ENCODE assay signal across 6 cellular contexts in genomic region chr19:7916137-7916907, GRCh38. TPM values are rescaled to one million over a fixed set of nuclear protein-coding genes. Genes with fewer than 3 reads are reported as not detected.
DNase-seq lines count a peak whose midpoint lies in the region; ATAC-seq and TF ChIP-seq lines count a peak whose summit lies in the region.

No MANE protein-coding gene starts in this region.

- H3K79me1 ChIP-seq in trophoblast cell (ENCODE audit: low read length): peaks cover 2% of the 10 kb centered on the region

- H3K14ac ChIP-seq in trophoblast cell (ENCODE audit: low read length): no peak overlapping the region

- DNase-seq in CD4-positive, CD25-positive, alpha-beta regulatory T cell: peak; percentile 44 to 49 (median 47)
- DNase-seq in NCI-H69 (lab: John Stamatoyannopoulos, UW) (peak; percentile 75), mammary epithelial cell (no peak), trophoblast cell (peak in 1 of 2 donors; percentile 62)

- no peak overlapping the region for H4K12ac ChIP-seq in trophoblast cell (ENCODE audit: low read depth, low read length)

- H2AK5ac ChIP-seq in trophoblast cell (ENCODE audit: low read length): no peak overlapping the region

- no peak for TF ChIP-seq CTCF in mammary epithelial cell (conservative IDR thresholded peaks at IDR 0.05 in 1 of 2, IDR thresholded peaks at IDR 0.05 in 1 of 2; ENCODE audit: extremely low read depth in 1 of 2, insufficient read depth in 1 of 2, low read depth in 1 of 2, low read length in 2 of 2)

- peaks cover 39% of the 10 kb centered on the region for H3K4me1 ChIP-seq in CD4-positive, CD25-positive, alpha-beta regulatory T cell (ENCODE audit: control insufficient read depth, insufficient read depth, low read length, poor library complexity, severe bottlenecking)
- peaks cover 25% of the 10 kb centered on the region for H3K4me1 ChIP-seq in mammary epithelial cell (ENCODE audit: insufficient read depth, low read length)
- peaks cover 16 to 23% of the 10 kb centered on the region in 2 experiments for H3K4me1 ChIP-seq in trophoblast cell (ENCODE audit: control insufficient read depth in 1 of 2, insufficient read depth in 2 of 2, low read length in 2 of 2)

- H3K4ac ChIP-seq in trophoblast cell (ENCODE audit: low read depth, low read length): no peak overlapping the region

- peaks cover 9% of the 10 kb centered on the region for H3K36me3 Mint-ChIP-seq in CD4-positive, CD25-positive, alpha-beta regulatory T cell

- peak overlapping the region; percentile 26 to 83 (median 52) for H3K4me3 Mint-ChIP-seq in CD4-positive, CD25-positive, alpha-beta regulatory T cell

- intact Hi-C loops in mammary epithelial cell (cut with micrococcal nuclease): no loop called here

- no peaks in the 10 kb centered on the region for H4K20me1 ChIP-seq in mammary epithelial cell (ENCODE audit: insufficient read depth, low read length)

- H3K9ac ChIP-seq in mammary epithelial cell (ENCODE audit: insufficient read depth, low read length) (no peak overlapping the region), trophoblast cell (ENCODE audit: low read length) (no peak overlapping the region)

- no peak overlapping the region for H3K4me3 ChIP-seq in CD4-positive, CD25-positive, alpha-beta regulatory T cell (ENCODE audit: low read depth, low read length)
- H3K4me3 ChIP-seq in mammary epithelial cell (replicated peaks in 1 of 3; ENCODE audit: insufficient read depth in 1 of 3, low read depth in 2 of 3, low read length in 3 of 3) (peak overlapping the region in 2 of 3 experiments; percentile 27 to 46), trophoblast cell (ENCODE audit: low read depth, low read length) (no peak overlapping the region)

- H3K79me2 ChIP-seq in mammary epithelial cell (ENCODE audit: insufficient read depth, low read length) (no peaks in the 10 kb centered on the region), trophoblast cell (ENCODE audit: control insufficient read depth, insufficient read depth, low read length, poor library complexity) (peaks cover 2% of the 10 kb centered on the region)

- H4K91ac ChIP-seq in trophoblast cell (ENCODE audit: low read depth, low read length): no peak overlapping the region

- H3K4me2 ChIP-seq in mammary epithelial cell (ENCODE audit: insufficient read depth, low read depth, low read length) (peak overlapping the region; percentile 80), trophoblast cell (ENCODE audit: low read length) (peak overlapping the region; percentile 52)

- no peak overlapping the region for H3K23ac ChIP-seq in trophoblast cell (ENCODE audit: low read length)

- H2AFZ ChIP-seq in mammary epithelial cell (ENCODE audit: low read depth, low read length) (peak overlapping the region; percentile 36), trophoblast cell (ENCODE audit: insufficient read depth, low read length, poor library complexity) (no peak overlapping the region)

- H3K27me3 ChIP-seq in CD4-positive, CD25-positive, alpha-beta regulatory T cell (ENCODE audit: control insufficient read depth, insufficient read depth, low read length): peaks cover 11% of the 10 kb centered on the region
- peaks cover 17% of the 10 kb centered on the region for H3K27me3 ChIP-seq in mammary epithelial cell (ENCODE audit: insufficient read depth, low read length)
- H3K27me3 ChIP-seq in trophoblast cell (ENCODE audit: insufficient read depth, low read length): peaks cover 31% of the 10 kb centered on the region

- dilution Hi-C loops in mammary epithelial cell (cut with HindIII; ENCODE audit: low sequenced_read_pairs): no loop called here

- peaks cover 0 to 2% (median 0%) of the 10 kb centered on the region in 7 donors for H3K9me3 Mint-ChIP-seq in CD4-positive, CD25-positive, alpha-beta regulatory T cell

- no peak overlapping the region for H3K18ac ChIP-seq in trophoblast cell (ENCODE audit: low read length)

- H3K36me3 ChIP-seq in CD4-positive, CD25-positive, alpha-beta regulatory T cell (ENCODE audit: control insufficient read depth, insufficient read depth, low read length): peaks cover 9% of the 10 kb centered on the region
- H3K36me3 ChIP-seq in mammary epithelial cell (ENCODE audit: insufficient read depth, low read length): no peaks in the 10 kb centered on the region
- H3K36me3 ChIP-seq in trophoblast cell (ENCODE audit: control insufficient read depth in 1 of 2, insufficient read depth in 2 of 2, low read length in 2 of 2): peaks cover 14 to 20% of the 10 kb centered on the region in 2 experiments

- H3K27ac ChIP-seq in CD4-positive, CD25-positive, alpha-beta regulatory T cell (ENCODE audit: insufficient read depth, low read length, poor library complexity, severe bottlenecking): no peak overlapping the region
- no peak overlapping the region for H3K27ac ChIP-seq in mammary epithelial cell (ENCODE audit: insufficient read depth, low read depth, low read length)
- H3K27ac ChIP-seq in trophoblast cell (ENCODE audit: low read depth, low read length): no peak overlapping the region

- peaks cover 0 to 40% (median 16%) of the 10 kb centered on the region in 4 donors for H3K4me1 Mint-ChIP-seq in CD4-positive, CD25-positive, alpha-beta regulatory T cell

- 12% methylated on average over 6 of the region's 90 CpGs for WGBS in mammary epithelial cell (ENCODE audit: low coverage, missing lambda C conversion rate)
- WGBS in trophoblast cell (ENCODE audit: extremely low coverage, insufficient coverage, insufficient read length): no CpG with 5 or more reads among the region's 90 CpGs

- ATAC-seq in CD4-positive, CD25-positive, alpha-beta regulatory T cell (ENCODE audit: low read depth in 2 of 2): no peak
- ATAC-seq in HG03108 (IDR thresholded peaks at IDR 0.05; ENCODE audit: unreplicated experiment) (no peak), GM21576 (IDR thresholded peaks at IDR 0.05; ENCODE audit: unreplicated experiment) (no peak)

- H2BK12ac ChIP-seq in trophoblast cell (ENCODE audit: low read length): no peak overlapping the region

- no peaks in the 10 kb centered on the region for H3K9me3 ChIP-seq in CD4-positive, CD25-positive, alpha-beta regulatory T cell (ENCODE audit: control insufficient read depth in 2 of 2, low read length in 2 of 2)
- H3K9me3 ChIP-seq in mammary epithelial cell (replicated peaks; ENCODE audit: insufficient read depth, low read length): no peaks in the 10 kb centered on the region
- H3K9me3 ChIP-seq in trophoblast cell (ENCODE audit: insufficient read depth, low read depth, low read length): peaks cover 7% of the 10 kb centered on the region

- H3K27ac Mint-ChIP-seq in CD4-positive, CD25-positive, alpha-beta regulatory T cell: no peak overlapping the region

- in situ Hi-C loops in mammary epithelial cell (cut with MboI; ENCODE audit: low sequenced_read_pairs in 2 of 2): no loop called here

- peaks cover 43% of the 10 kb centered on the region for H3K27me3 Mint-ChIP-seq in CD4-positive, CD25-positive, alpha-beta regulatory T cell

- CTCF ChIA-PET in mammary epithelial cell (lab: Charles Lee; ENCODE audit: low non-redundant PET): no interaction called here

- BruUV-seq in mammary epithelial cell (replicated peaks; lab: Mats Ljungman, UMichigan): no TSS peak

- no peak overlapping the region for H2BK5ac ChIP-seq in trophoblast cell (ENCODE audit: low read depth, low read length, poor library complexity)

- no peak overlapping the region for H2BK120ac ChIP-seq in trophoblast cell (ENCODE audit: insufficient read depth, low read length, poor library complexity)

- peak overlapping the region; percentile 23 for H4K8ac ChIP-seq in trophoblast cell (ENCODE audit: low read depth, low read length)

RNA-seq across cellular contexts. Expression of gene TGFBR3L, which starts 1.7 kb away (rescaled TPM):
- total RNA-seq in CD4-positive, CD25-positive, alpha-beta regulatory T cell: 1.1 TPM
- polyA plus RNA-seq in CD4-positive, CD25-positive, alpha-beta regulatory T cell: not detected
- 1 to 10 TPM; 1.2 to 1.4 TPM for total RNA-seq in mammary epithelial cell
- 0.23 TPM for polyA plus RNA-seq in mammary epithelial cell
- polyA minus RNA-seq in mammary epithelial cell: not detected
- 0.64 and 0.90 TPM in 2 replicates for polyA plus RNA-seq in trophoblast cell (2013)

RNA-seq across cellular contexts. Expression of gene SNAPC2, which starts 3.8 kb away (rescaled TPM):
- total RNA-seq in CD4-positive, CD25-positive, alpha-beta regulatory T cell: 12.1 TPM
- 10 to 100 TPM; 14.3 to 22.1 (median 17.2) TPM for polyA plus RNA-seq in CD4-positive, CD25-positive, alpha-beta regulatory T cell
- total RNA-seq in mammary epithelial cell: 10 to 100 TPM; 11.2 to 27.2 TPM
- polyA plus RNA-seq in mammary epithelial cell: 11.5 TPM
- polyA minus RNA-seq in mammary epithelial cell: 1.6 TPM
- 16.9 and 18.3 TPM in 2 replicates for polyA plus RNA-seq in trophoblast cell (2013)

RNA-seq across cellular contexts. Expression of gene CTXN1, which starts 9.6 kb away (rescaled TPM):
- not detected for total RNA-seq in CD4-positive, CD25-positive, alpha-beta regulatory T cell
- not detected for polyA plus RNA-seq in CD4-positive, CD25-positive, alpha-beta regulatory T cell
- total RNA-seq in mammary epithelial cell: 10 to 100 TPM in 1 of 2 donors, 1 to 10 TPM in 1; 3.3 to 13.3 TPM
- polyA plus RNA-seq in mammary epithelial cell: 2.1 TPM
- polyA minus RNA-seq in mammary epithelial cell: 0.36 TPM
- 21.5 and 23.0 TPM in 2 replicates for polyA plus RNA-seq in trophoblast cell (2013)

RNA-seq across cellular contexts. Expression of gene MAP2K7, which starts 12.6 kb away (rescaled TPM):
- 93.4 TPM for total RNA-seq in CD4-positive, CD25-positive, alpha-beta regulatory T cell
- 1 to 10 TPM; 1.7 to 3.7 (median 2.6) TPM for polyA plus RNA-seq in CD4-positive, CD25-positive, alpha-beta regulatory T cell
- total RNA-seq in mammary epithelial cell: 10 to 100 TPM; 11.3 to 33.3 TPM
- 10.7 TPM for polyA plus RNA-seq in mammary epithelial cell
- 4.9 TPM for polyA minus RNA-seq in mammary epithelial cell
- 32.6 and 34.8 TPM in 2 replicates for polyA plus RNA-seq in trophoblast cell (2013)

RNA-seq across cellular contexts. Expression of gene TIMM44, which starts 27.1 kb away (rescaled TPM):
- total RNA-seq in CD4-positive, CD25-positive, alpha-beta regulatory T cell: 72.5 TPM
- polyA plus RNA-seq in CD4-positive, CD25-positive, alpha-beta regulatory T cell: 10 to 100 TPM; 14.0 to 16.5 (median 15.0) TPM
- 10 to 100 TPM; 52.7 to 94.3 TPM for total RNA-seq in mammary epithelial cell
- polyA plus RNA-seq in mammary epithelial cell: 38.1 TPM
- polyA minus RNA-seq in mammary epithelial cell: 51.2 TPM
- polyA plus RNA-seq in trophoblast cell (2013): 55.8 and 58.2 TPM in 2 replicates

Comparison
In these comparisons a context has a peak if more than half of its experiments do, and no peak if none do; other contexts are left out.
1. H3K4me3 ChIP-seq: peak in mammary epithelial cell (2 of 3); none in CD4-positive, CD25-positive, alpha-beta regulatory T cell (single experiment) and trophoblast cell (single experiment).